Comparison of ENCODE assay signal across 1 cellular context in the genomic region with DNA sequence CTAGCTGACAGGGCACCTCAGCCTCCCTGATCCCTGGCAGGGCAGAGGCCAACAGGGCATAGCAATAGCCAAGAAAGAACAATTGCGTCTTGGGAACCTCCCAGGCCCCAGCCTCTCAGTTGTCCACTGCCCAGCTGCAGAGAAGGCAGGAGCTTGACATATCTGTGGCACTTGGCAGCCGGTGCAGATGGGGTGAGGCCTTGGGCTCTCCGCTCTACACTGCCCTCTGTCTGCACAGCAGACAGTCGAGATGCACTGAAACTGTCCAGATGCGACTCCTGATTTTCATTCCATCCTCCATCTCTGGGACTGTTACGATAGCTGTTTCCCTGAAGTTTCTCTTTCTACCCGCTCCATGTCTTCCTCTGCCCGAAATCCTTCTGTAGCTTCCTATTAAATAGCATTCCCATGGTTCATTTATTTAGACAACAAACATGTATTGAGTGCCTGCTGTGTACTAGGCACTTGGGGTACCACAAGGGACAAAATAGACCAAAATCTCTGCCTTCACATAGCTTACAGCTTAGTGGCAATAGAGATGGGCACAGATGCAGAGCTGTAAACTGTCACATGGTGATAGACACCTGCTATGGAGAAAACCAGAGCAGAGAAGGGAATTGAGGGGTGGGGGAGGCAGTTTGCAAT.
TF ChIP-seq lines count a peak whose summit lies in the region.

No MANE protein-coding gene starts in this region.

TF ChIP-seq in WTC11, 78 proteins besides CTCF, POLR2A, EP300 and RAD21 (continued from another document):
- TF ChIP-seq, protein P1, sequence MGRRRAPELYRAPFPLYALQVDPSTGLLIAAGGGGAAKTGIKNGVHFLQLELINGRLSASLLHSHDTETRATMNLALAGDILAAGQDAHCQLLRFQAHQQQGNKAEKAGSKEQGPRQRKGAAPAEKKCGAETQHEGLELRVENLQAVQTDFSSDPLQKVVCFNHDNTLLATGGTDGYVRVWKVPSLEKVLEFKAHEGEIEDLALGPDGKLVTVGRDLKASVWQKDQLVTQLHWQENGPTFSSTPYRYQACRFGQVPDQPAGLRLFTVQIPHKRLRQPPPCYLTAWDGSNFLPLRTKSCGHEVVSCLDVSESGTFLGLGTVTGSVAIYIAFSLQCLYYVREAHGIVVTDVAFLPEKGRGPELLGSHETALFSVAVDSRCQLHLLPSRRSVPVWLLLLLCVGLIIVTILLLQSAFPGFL (CRISPR knock-in tag; IDR thresholded peaks at IDR 0.05; ENCODE audit: borderline replicate concordance): no peak
- TF ChIP-seq TEAD1 (CRISPR knock-in tag; IDR thresholded peaks at IDR 0.05) (no peak), E2F4 (CRISPR knock-in tag; IDR thresholded peaks at IDR 0.05; ENCODE audit: borderline replicate concordance, low read depth) (no peak), TEAD4 (CRISPR knock-in tag; IDR thresholded peaks at IDR 0.05) (no peak), ELF4 (CRISPR knock-in tag; IDR thresholded peaks at IDR 0.05; ENCODE audit: low read depth) (no peak)
- TF ChIP-seq, protein P2, sequence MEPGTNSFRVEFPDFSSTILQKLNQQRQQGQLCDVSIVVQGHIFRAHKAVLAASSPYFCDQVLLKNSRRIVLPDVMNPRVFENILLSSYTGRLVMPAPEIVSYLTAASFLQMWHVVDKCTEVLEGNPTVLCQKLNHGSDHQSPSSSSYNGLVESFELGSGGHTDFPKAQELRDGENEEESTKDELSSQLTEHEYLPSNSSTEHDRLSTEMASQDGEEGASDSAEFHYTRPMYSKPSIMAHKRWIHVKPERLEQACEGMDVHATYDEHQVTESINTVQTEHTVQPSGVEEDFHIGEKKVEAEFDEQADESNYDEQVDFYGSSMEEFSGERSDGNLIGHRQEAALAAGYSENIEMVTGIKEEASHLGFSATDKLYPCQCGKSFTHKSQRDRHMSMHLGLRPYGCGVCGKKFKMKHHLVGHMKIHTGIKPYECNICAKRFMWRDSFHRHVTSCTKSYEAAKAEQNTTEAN (CRISPR knock-in tag; IDR thresholded peaks at IDR 0.05): no peak
